8 cellular contexts compared by ENCODE assay signal in genomic region chr18:62523255-62523588, GRCh38. TPM values are rescaled to one million over a fixed set of nuclear protein-coding genes. Genes with fewer than 3 reads are reported as not detected.
DNase-seq lines count a peak whose midpoint lies in the region; ATAC-seq and FAIRE-seq lines count a peak whose summit lies in the region.

No MANE protein-coding gene starts in this region.

- intact Hi-C loops in naive thymus-derived CD4-positive, alpha-beta T cell (cut with micrococcal nuclease) = loop anchor here (1.0 to 10.0 kb wide), 9 partner anchors 192 to 899 kb away; partner anchors contain the start of genes BCL2 (in 1 of the 2), KDSR (in 1 of the 2), PHLPP1 (in 1 of the 2) and PIGN (in 1 of the 2)

- FAIRE-seq in frontal cortex (lab: Jason Lieb, UNC) = no peak

- peak overlapping the region; percentile 83; the same call in 1 of the 2 replicates for H3K27ac ChIP-seq in ACC112 (ENCODE audit: low read depth, low read length)
- peak overlapping the region; percentile 82 for H3K27ac ChIP-seq in naive thymus-derived CD4-positive, alpha-beta T cell (ENCODE audit: low read depth, low read length)

- peak overlapping the region; percentile 68 for H3K27ac Mint-ChIP-seq in central memory CD8-positive, alpha-beta T cell (ENCODE audit: low read depth)
- peak overlapping the region in 1 of 9 donors; percentile 89 for H3K27ac Mint-ChIP-seq in naive thymus-derived CD4-positive, alpha-beta T cell

- no peak overlapping the region for H2AFZ ChIP-seq in ACC112 (ENCODE audit: low read length, unreplicated experiment)

- H3K4me3 ChIP-seq in ACC112 (ENCODE audit: low read depth, low read length) = peak overlapping the region; percentile 97
- H3K4me3 ChIP-seq in naive thymus-derived CD4-positive, alpha-beta T cell (ENCODE audit: low read length) = no peak overlapping the region

- no peaks in the 10 kb centered on the region for H3K27me3 Mint-ChIP-seq in central memory CD8-positive, alpha-beta T cell
- no peaks in the 10 kb centered on the region for H3K27me3 Mint-ChIP-seq in naive thymus-derived CD4-positive, alpha-beta T cell

- CTCF ChIA-PET in naive thymus-derived CD4-positive, alpha-beta T cell (lab: Charles Lee) = interaction anchor here (2.0 kb wide), 1 partner anchor 102 kb away, joined by 13 read pairs; no protein-coding TSS in a partner anchor

- POLR2A ChIA-PET in naive thymus-derived CD4-positive, alpha-beta T cell (lab: Charles Lee) = interaction anchor here (1.0 to 3.2 kb wide), 9 partner anchors 10 to 899 kb away, joined by 4 to 31 read pairs (median 6); partner anchors contain the start of genes PHLPP1, PIGN, RELCH and VPS4B

- peaks cover 63% of the 10 kb centered on the region for H3K79me2 ChIP-seq in ACC112 (ENCODE audit: control insufficient read depth, insufficient read depth, low read length, unreplicated experiment)

- H3K27me3 ChIP-seq in ACC112 (ENCODE audit: insufficient read depth, low read length) = no peaks in the 10 kb centered on the region
- H3K27me3 ChIP-seq in naive thymus-derived CD4-positive, alpha-beta T cell (ENCODE audit: control insufficient read depth in 2 of 2, insufficient read depth in 2 of 2, low read length in 2 of 2) = no peaks in the 10 kb centered on the region

- H3K9me3 ChIP-seq in naive thymus-derived CD4-positive, alpha-beta T cell (ENCODE audit: control insufficient read depth in 2 of 3, low read length in 3 of 3) = no peaks in the 10 kb centered on the region

- H3K9me3 Mint-ChIP-seq in central memory CD8-positive, alpha-beta T cell = no peaks in the 10 kb centered on the region
- peaks cover 0 to 1% (median 0%) of the 10 kb centered on the region in 11 donors for H3K9me3 Mint-ChIP-seq in naive thymus-derived CD4-positive, alpha-beta T cell

- H3K36me3 Mint-ChIP-seq in central memory CD8-positive, alpha-beta T cell (ENCODE audit: insufficient read depth) = peaks cover 16% of the 10 kb centered on the region
- peaks cover 0 to 23% (median 0%) of the 10 kb centered on the region in 5 donors for H3K36me3 Mint-ChIP-seq in naive thymus-derived CD4-positive, alpha-beta T cell

- H3K4me3 Mint-ChIP-seq in central memory CD8-positive, alpha-beta T cell = peak overlapping the region; percentile 86
- H3K4me3 Mint-ChIP-seq in naive thymus-derived CD4-positive, alpha-beta T cell = peak overlapping the region in 1 of 10 donors; percentile 98

- peaks cover 34% of the 10 kb centered on the region for H3K4me1 ChIP-seq in ACC112 (ENCODE audit: control insufficient read depth, insufficient read depth, low read length, unreplicated experiment)
- peaks cover 23 to 29% of the 10 kb centered on the region in 2 donors for H3K4me1 ChIP-seq in naive thymus-derived CD4-positive, alpha-beta T cell (ENCODE audit: control insufficient read depth in 2 of 2, insufficient read depth in 2 of 2, low read length in 2 of 2)

- peaks cover 29% of the 10 kb centered on the region for H3K4me1 Mint-ChIP-seq in central memory CD8-positive, alpha-beta T cell
- peaks cover 21 to 49% (median 41%) of the 10 kb centered on the region in 7 donors for H3K4me1 Mint-ChIP-seq in naive thymus-derived CD4-positive, alpha-beta T cell

- no peaks in the 10 kb centered on the region for H3K36me3 ChIP-seq in ACC112 (ENCODE audit: insufficient read depth, low read length)
- peaks cover 0 to 4% (median 0%) of the 10 kb centered on the region in 3 experiments for H3K36me3 ChIP-seq in naive thymus-derived CD4-positive, alpha-beta T cell (ENCODE audit: control insufficient read depth in 2 of 3, insufficient read depth in 3 of 3, low read length in 3 of 3)

- no peak for DNase-seq in central memory CD8-positive, alpha-beta T cell (ENCODE audit: low spot score in 2 of 2)
- DNase-seq in naive thymus-derived CD4-positive, alpha-beta T cell = no peak
- no peak for DNase-seq in frontal cortex (ENCODE audit: low spot score in 2 of 2)
- no peak for DNase-seq in GM03348 (ENCODE audit: low spot score)
- DNase-seq in NCI-H1930 (lab: John Stamatoyannopoulos, UW) = no peak

- peak; percentile 0 for ATAC-seq in HG02970 (IDR thresholded peaks at IDR 0.05; ENCODE audit: low FRiP score, unreplicated experiment)
- peak; percentile 17 for ATAC-seq in central memory CD8-positive, alpha-beta T cell (replicated peaks; ENCODE audit: extremely low read depth, poor library complexity, severe bottlenecking)
- no peak for ATAC-seq in naive thymus-derived CD4-positive, alpha-beta T cell
- ATAC-seq in GM21447 (IDR thresholded peaks at IDR 0.05; ENCODE audit: unreplicated experiment) = no peak

RNA-seq across cellular contexts. Expression of gene ZCCHC2, which starts 0.4 kb away (rescaled TPM):
- total RNA-seq in naive thymus-derived CD4-positive, alpha-beta T cell = 10 to 100 TPM; 51.1 to 68.5 (median 63.1) TPM
- 1 to 10 TPM; 1.8 to 2.6 TPM for polyA plus RNA-seq in naive thymus-derived CD4-positive, alpha-beta T cell
- 13.5 TPM for total RNA-seq in frontal cortex

Comparison
In these comparisons a context has a peak if more than half of its experiments do, and no peak if none do; other contexts are left out.
1. ATAC-seq: peak in HG02970 (single experiment) and central memory CD8-positive, alpha-beta T cell (single experiment); none in naive thymus-derived CD4-positive, alpha-beta T cell (single experiment) and GM21447 (single experiment).